Comparison of ENCODE assay signal across 9 cellular contexts in genomic region chr11:108224908-108225786, GRCh38. TPM values are rescaled to one million over a fixed set of nuclear protein-coding genes. Genes with fewer than 3 reads are reported as not detected.
DNase-seq lines count a peak whose midpoint lies in the region; ATAC-seq, FAIRE-seq and TF ChIP-seq lines count a peak whose summit lies in the region.
"Had no signal": no experiment of that assay in that cellular context is flagged by ENCODE, and none has a peak within 500 bp of the region (broad histone marks: within the 10 kb centered on the region; RNA-seq: fewer than 3 reads in every experiment).

No MANE protein-coding gene starts in this region.

- H3K4ac ChIP-seq in mesendoderm (ENCODE audit: low read depth, low read length), result no peak overlapping the region

- H2BK5ac ChIP-seq in mesendoderm (ENCODE audit: low read length), result no peak overlapping the region

- TF ChIP-seq EP300 in esophagus muscularis mucosa (IDR thresholded peaks at IDR 0.05), result no peak

- H3K4me2 ChIP-seq in mesendoderm (ENCODE audit: low read length), result no peak overlapping the region

- no peaks in the 10 kb centered on the region for H3K9me3 ChIP-seq in SK-N-MC (ENCODE audit: low read depth, low read length)
- H3K9me3 ChIP-seq in esophagus muscularis mucosa, result no peaks in the 10 kb centered on the region

- H3K27me3 ChIP-seq in esophagus muscularis mucosa (no peaks in the 10 kb centered on the region), mesendoderm (ENCODE audit: insufficient read depth, low read length, poor library complexity) (no peaks in the 10 kb centered on the region)

- H3K9ac ChIP-seq in SK-N-MC (ENCODE audit: insufficient read length), result no peak overlapping the region
- no peak overlapping the region for H3K9ac ChIP-seq in mesendoderm (ENCODE audit: low read length)

- H2BK15ac ChIP-seq in mesendoderm (replicated peaks; ENCODE audit: low read depth), result no peak overlapping the region

- H3K36me3 ChIP-seq in SK-N-MC (ENCODE audit: insufficient read depth, low read length) (peaks cover 19% of the 10 kb centered on the region), esophagus muscularis mucosa (peaks cover 0 to 26% (median 17%) of the 10 kb centered on the region in 4 donors), mesendoderm (ENCODE audit: control insufficient read depth, insufficient read depth, low read length) (no peaks in the 10 kb centered on the region)

- ATAC-seq in GM18873 (IDR thresholded peaks at IDR 0.05; ENCODE audit: low FRiP score, unreplicated experiment), result no peak

- no peak for TF ChIP-seq POLR2A in esophagus muscularis mucosa (IDR thresholded peaks at IDR 0.05; ENCODE audit: low read depth)

- no peak overlapping the region for H2AK5ac ChIP-seq in mesendoderm (ENCODE audit: low read length)

- no peak overlapping the region for H4K8ac ChIP-seq in mesendoderm (ENCODE audit: low read depth, low read length)

- H3K23ac ChIP-seq in mesendoderm (ENCODE audit: low read length), result no peak overlapping the region

- H3K18ac ChIP-seq in mesendoderm (ENCODE audit: low read length), result no peak overlapping the region

- intact Hi-C loops in esophagus muscularis mucosa (cut with DNase I), result loop anchor here (10.0 kb wide), 1 partner anchor 440 kb away; the partner anchor contains the start of gene DDX10

- H2BK120ac ChIP-seq in mesendoderm (ENCODE audit: low read depth, low read length), result no peak overlapping the region

- no peak for TF ChIP-seq CTCF in esophagus muscularis mucosa (IDR thresholded peaks at IDR 0.05)

- H3K4me1 ChIP-seq in esophagus muscularis mucosa, result peaks cover 30 to 39% (median 38%) of the 10 kb centered on the region in 4 donors
- H3K4me1 ChIP-seq in mesendoderm (ENCODE audit: control insufficient read depth, low read depth, low read length), result peaks cover 5% of the 10 kb centered on the region

- 0 out of 2 replicates have a peak overlapping the region, but pooled peaks have one; percentile 1 for H3K27ac ChIP-seq in SK-N-MC
- peak overlapping the region; percentile 49 to 95 (median 92) for H3K27ac ChIP-seq in esophagus muscularis mucosa (replicated peaks in 1 of 4)
- no peak overlapping the region for H3K27ac ChIP-seq in mesendoderm (ENCODE audit: low read depth, low read length)

- H3K56ac ChIP-seq in mesendoderm (ENCODE audit: low read length), result no peak overlapping the region

- 89% methylated on average over 14 of the region's 14 CpGs for WGBS in esophagus muscularis mucosa
- no CpG with 5 or more reads among the region's 14 CpGs for WGBS in mesendoderm (ENCODE audit: extremely low coverage, insufficient coverage, low lambda C conversion rate)

- peaks cover 45% of the 10 kb centered on the region for H3K79me2 ChIP-seq in mesendoderm (ENCODE audit: control insufficient read depth, insufficient read depth, low read length)

- peak; percentile 88 for FAIRE-seq in GM19239 (lab: Jason Lieb, UNC)

- H3K4me3 ChIP-seq in SK-N-MC (peak overlapping the region; percentile 100), esophagus muscularis mucosa (peak overlapping the region in 3 of 4 donors; percentile 25 to 82 (median 76)), mesendoderm (ENCODE audit: low read length) (no peak overlapping the region)

- H4K5ac ChIP-seq in mesendoderm (ENCODE audit: low read length), result no peak overlapping the region

- DNase-seq in GM19239 (ENCODE audit: insufficient read length, low spot score) (no peak), SK-N-MC (ENCODE audit: low read depth, low spot score) (no peak), esophagus muscularis mucosa (ENCODE audit: extremely low spot score) (no peak), inferior parietal cortex (ENCODE audit: extremely low spot score) (no peak), mesendoderm (no peak), NCI-H524 treated with DMSO at 0.1 percent for 48 hours (lab: John Stamatoyannopoulos, UW) (no peak)
- DNase-seq in stimulated activated CD4-positive, alpha-beta T cell treated with anti-CD3 and anti-CD28 coated beads, Interleukin-2, amount 100 ng/mL, for 24 hours, result peak; percentile 41 to 49
- DNase-seq: cerebellar nuclear complex had no signal

- peaks cover 4% of the 10 kb centered on the region for H3K79me1 ChIP-seq in mesendoderm (ENCODE audit: low read length)

RNA-seq across cellular contexts. Expression of gene ATM, which starts 2.3 kb away (rescaled TPM):
- 10 to 100 TPM; 28.3 to 73.1 (median 34.1) TPM for total RNA-seq in esophagus muscularis mucosa
- polyA plus RNA-seq in mesendoderm (2013, experiment 1 of 2), result 14.5 TPM
- polyA plus RNA-seq in mesendoderm (2013, experiment 2 of 2), result 15.3 TPM

RNA-seq across cellular contexts. Expression of gene NPAT, which starts 2.7 kb away (rescaled TPM):
- total RNA-seq in esophagus muscularis mucosa, result 10 to 100 TPM; 10.4 to 13.7 (median 10.7) TPM
- polyA plus RNA-seq in mesendoderm (2013, experiment 1 of 2), result 14.4 TPM
- 13.2 TPM for polyA plus RNA-seq in mesendoderm (2013, experiment 2 of 2)

Comparison
In these comparisons a context has a peak if more than half of its experiments do, and no peak if none do; other contexts are left out.
1. DNase-seq: peak in stimulated activated CD4-positive, alpha-beta T cell treated with anti-CD3 and anti-CD28 coated beads, Interleukin-2, amount 100 ng/mL, for 24 hours (2 of 2); none in GM19239 (single experiment), SK-N-MC (single experiment), esophagus muscularis mucosa (single experiment), inferior parietal cortex (single experiment), mesendoderm (single experiment) and NCI-H524 treated with DMSO at 0.1 percent for 48 hours (single experiment).